In genomic region chr16:3591991-3592390, GRCh38 we compare ENCODE assay signal across 36 cellular contexts. TPM values are rescaled to one million over a fixed set of nuclear protein-coding genes. Genes with fewer than 3 reads are reported as not detected.
"Had no signal": no experiment of that assay in that cellular context is flagged by ENCODE, and none has a peak within 500 bp of the region (broad histone marks: within the 10 kb centered on the region; RNA-seq: fewer than 3 reads in every experiment).

No MANE protein-coding gene starts in this region.

- H3K9ac ChIP-seq: neural progenitor cell had no signal

- H3K4me3 ChIP-seq: colonic mucosa, esophagus muscularis mucosa, gastroesophageal sphincter, neural progenitor cell, psoas muscle, smooth muscle cell, thoracic aorta, tibial nerve, uterus had no signal

- H3K27me3 Mint-ChIP-seq: naive thymus-derived CD4-positive, alpha-beta T cell had no signal

- H3K27ac Mint-ChIP-seq: endodermal cell, immature natural killer cell, nephron had no signal

- H3K27me3 ChIP-seq: colonic mucosa, esophagus muscularis mucosa, foreskin keratinocyte, gastroesophageal sphincter, neural progenitor cell, tibial nerve, upper lobe of left lung, uterus had no signal

- H3K9me3 Mint-ChIP-seq: dendritic cell treated with granulocyte-macrophage colony-stimulating factor and Interleukin-4, amounts not matched to agents 40 ng/mL and 50 ng/mL, for 4 days; endodermal cell; immature natural killer cell; naive thymus-derived CD4-positive, alpha-beta T cell; nephron; neural progenitor cell had no signal

- ATAC-seq: foreskin keratinocyte; gastroesophageal sphincter; left colon; naive thymus-derived CD4-positive, alpha-beta T cell; psoas muscle; sciatic nerve had no signal

- H3K9me3 ChIP-seq: colonic mucosa, esophagus muscularis mucosa, gastroesophageal sphincter, psoas muscle, thoracic aorta, tibial nerve, upper lobe of left lung, uterus had no signal

- H3K4me3 Mint-ChIP-seq: endodermal cell; immature natural killer cell; naive thymus-derived CD4-positive, alpha-beta T cell; nephron; neural progenitor cell had no signal

- H3K4me1 Mint-ChIP-seq: endodermal cell, nephron, neural progenitor cell had no signal

- DNase-seq: central memory CD4-positive, alpha-beta T cell; colonic mucosa; effector CD8-positive, alpha-beta T cell; endodermal cell; foreskin keratinocyte; hypothalamus; immature natural killer cell; islet precursor cell; kidney glomerular epithelial cell; left colon; mammary epithelial cell; mesendoderm; midbrain; naive thymus-derived CD4-positive, alpha-beta T cell; psoas muscle; retina; stimulated activated CD4-positive, alpha-beta T cell treated with anti-CD3 and anti-CD28 coated beads, Interleukin-12 subunit alpha, Interleukin-12 subunit beta, amount 100 ng/mL, for 4 hours; stimulated activated CD4-positive, alpha-beta T cell treated with anti-CD3 and anti-CD28 coated beads, Interleukin-1b, Interleukin-23, amount 100 ng/mL, for 48 hours; stimulated activated CD4-positive, alpha-beta T cell treated with anti-CD3 and anti-CD28 coated beads, Interleukin-4, amount 100 ng/mL, for 1 hour; stimulated activated CD8-positive, alpha-beta memory T cell treated with anti-CD3 and anti-CD28 coated beads, Interleukin-4, amount 100 ng/mL, for 48 hours; stimulated activated naive CD4-positive, alpha-beta T cell; substantia nigra; uterus had no signal

- H3K4me1 ChIP-seq: colonic mucosa, esophagus muscularis mucosa, foreskin keratinocyte, gastroesophageal sphincter, neural progenitor cell, psoas muscle, tibial nerve, uterus had no signal

- H3K4me2 ChIP-seq: neural progenitor cell, smooth muscle cell had no signal

- H3K27ac ChIP-seq: colonic mucosa, esophagus muscularis mucosa, foreskin keratinocyte, gastroesophageal sphincter, neural progenitor cell, psoas muscle, thoracic aorta, tibial nerve, uterus had no signal

- H3K36me3 ChIP-seq: colonic mucosa, neural progenitor cell, uterus had no signal

RNA-seq across cellular contexts. Expression of gene NLRC3, which starts 14.8 kb away (rescaled TPM):
- total RNA-seq: epithelial cell of proximal tubule, foreskin keratinocyte, osteocyte, smooth muscle cell had no signal
- polyA plus RNA-seq: fibroblast of lung, foreskin keratinocyte, mammary epithelial cell had no signal
